In genomic region chr21:45461369-45461750, GRCh38 we compare ENCODE assay signal across 16 cellular contexts. TPM values are rescaled to one million over a fixed set of nuclear protein-coding genes. Genes with fewer than 3 reads are reported as not detected.
DNase-seq lines count a peak whose midpoint lies in the region; ATAC-seq and TF ChIP-seq lines count a peak whose summit lies in the region.
"Had no signal": no experiment of that assay in that cellular context is flagged by ENCODE, and none has a peak within 500 bp of the region (broad histone marks: within the 10 kb centered on the region; RNA-seq: fewer than 3 reads in every experiment).

No MANE protein-coding gene starts in this region.

- CTCF ChIA-PET in AG04450 (lab: Charles Lee) (no interaction called here), PC-3 (lab: Charles Lee) (no interaction called here)

- WGBS in sigmoid colon, 2 donors, result 91 to 92% methylated on average over 5 of the region's 5 CpGs

- ATAC-seq in PC-3 (no peak), GM23338 (no peak)

- no peak overlapping the region for H3K4me2 ChIP-seq in PC-3 (ENCODE audit: low read length)
- no peak overlapping the region for H3K4me2 ChIP-seq in GM23338
- H3K4me2 ChIP-seq: A549 had no signal

- H3K27ac ChIP-seq in AG04450 (ENCODE audit: low read depth, low read length) (peak overlapping the region; percentile 91), sigmoid colon (peak overlapping the region in 1 of 4 donors; percentile 59), PC-3 (ENCODE audit: low read length) (no peak overlapping the region), GM23338 (ENCODE audit: low read depth) (no peak overlapping the region)
- H3K27ac ChIP-seq: RWPE1 had no signal

- no peak for TF ChIP-seq EP300 in sigmoid colon (IDR thresholded peaks at IDR 0.05)

- H3K27ac Mint-ChIP-seq in chondrocyte (ENCODE audit: unreplicated experiment) (no peak overlapping the region), GM23338 (no peak overlapping the region)
- H3K27ac Mint-ChIP-seq: CD4-positive, CD25-positive, alpha-beta regulatory T cell had no signal

- TF ChIP-seq CTCF in AG04450 (IDR thresholded peaks at IDR 0.05; ENCODE audit: low read depth, low read length), result no peak
- no peak for TF ChIP-seq CTCF in chondrocyte (IDR thresholded peaks at IDR 0.05)
- no peak for TF ChIP-seq CTCF in sigmoid colon (IDR thresholded peaks at IDR 0.05)
- no peak for TF ChIP-seq CTCF in PC-3 (conservative IDR thresholded peaks at IDR 0.05; ENCODE audit: low read depth, low read length)
- no peak for TF ChIP-seq CTCF in GM23338 (conservative IDR thresholded peaks at IDR 0.05; ENCODE audit: low read depth in 2 of 2)

- no peaks in the 10 kb centered on the region for H3K9me2 ChIP-seq in PC-3 (replicated peaks; ENCODE audit: low read length)
- no peaks in the 10 kb centered on the region for H3K9me2 ChIP-seq in GM23338 (ENCODE audit: insufficient read depth)

- H3K36me3 Mint-ChIP-seq in chondrocyte (ENCODE audit: low read depth) (peaks cover 20% of the 10 kb centered on the region), GM23338 (ENCODE audit: low read depth) (peaks cover 48% of the 10 kb centered on the region)
- H3K36me3 Mint-ChIP-seq: CD4-positive, CD25-positive, alpha-beta regulatory T cell had no signal

- H2AFZ ChIP-seq in PC-3 (ENCODE audit: low read length) (no peak overlapping the region), GM23338 (no peak overlapping the region)

- H3K27me3 Mint-ChIP-seq in chondrocyte (ENCODE audit: low read depth), result no peaks in the 10 kb centered on the region
- peaks cover 16% of the 10 kb centered on the region for H3K27me3 Mint-ChIP-seq in GM23338 (ENCODE audit: insufficient read depth, low read depth, poor library complexity)

- DNase-seq in AG04450 (ENCODE audit: low read depth, low spot score), result no peak
- DNase-seq in EL, result peak; percentile 23
- peak; percentile 66 for DNase-seq in chondrocyte (ENCODE audit: low spot score)
- DNase-seq in sigmoid colon, result peak; percentile 53
- no peak for DNase-seq in PC-3
- no peak for DNase-seq in GM23338 (ENCODE audit: low spot score)
- DNase-seq in SKM-1 treated with dmso at 0.1 percent for 144 hours (lab: John Stamatoyannopoulos, UW; ENCODE audit: unreplicated experiment), result no peak
- DNase-seq: Calu3; CD4-positive, CD25-positive, alpha-beta regulatory T cell; DMS53; NCI-H1105 treated with DMSO at 0.1 percent for 48 hours; NCI-H187; NCI-H526 treated with DMSO at 0.1 percent for 48 hours had no signal

- H3K4me3 ChIP-seq in AG04450 (ENCODE audit: low read depth, low read length) (no peak overlapping the region), sigmoid colon (no peak overlapping the region), PC-3 (ENCODE audit: low read length) (no peak overlapping the region), GM23338 (no peak overlapping the region)
- H3K4me3 ChIP-seq: A549, SJSA1 had no signal

- H3K79me2 ChIP-seq in PC-3 (ENCODE audit: low read length) (no peaks in the 10 kb centered on the region), GM23338 (replicated peaks; ENCODE audit: insufficient read depth) (peaks cover 73% of the 10 kb centered on the region)

- H3K4me1 Mint-ChIP-seq in chondrocyte (ENCODE audit: low read depth) (peaks cover 17% of the 10 kb centered on the region), GM23338 (peaks cover 10% of the 10 kb centered on the region; the same call in 1 of the 3 replicates)

- H3K4me1 ChIP-seq in sigmoid colon, result peaks cover 0 to 49% (median 41%) of the 10 kb centered on the region in 4 donors
- H3K4me1 ChIP-seq in PC-3 (ENCODE audit: insufficient read depth, low read length), result peaks cover 12% of the 10 kb centered on the region
- H3K4me1 ChIP-seq in GM23338 (ENCODE audit: insufficient read depth), result peaks cover 7% of the 10 kb centered on the region; the same call in 1 of the 2 replicates

- peaks cover 16% of the 10 kb centered on the region for H3K9me3 Mint-ChIP-seq in chondrocyte (ENCODE audit: low read depth)
- H3K9me3 Mint-ChIP-seq in GM23338, result peaks cover 8% of the 10 kb centered on the region

- H4K20me1 ChIP-seq in PC-3 (ENCODE audit: low read length) (no peaks in the 10 kb centered on the region), GM23338 (replicated peaks; ENCODE audit: insufficient read depth) (peaks cover 8% of the 10 kb centered on the region)

- H3K4me3 Mint-ChIP-seq in chondrocyte (ENCODE audit: unreplicated experiment) (no peak overlapping the region), GM23338 (no peak overlapping the region)
- H3K4me3 Mint-ChIP-seq: CD4-positive, CD25-positive, alpha-beta regulatory T cell had no signal

- TF ChIP-seq POLR2A in sigmoid colon (IDR thresholded peaks at IDR 0.05), result no peak

- intact Hi-C loops in sigmoid colon (cut with DNase I) (no loop called here), PC-3 (cut with micrococcal nuclease) (no loop called here)

- H3K27me3 ChIP-seq in AG04450 (ENCODE audit: control insufficient read depth, insufficient read depth, low read length), result no peaks in the 10 kb centered on the region
- no peaks in the 10 kb centered on the region for H3K27me3 ChIP-seq in sigmoid colon
- no peaks in the 10 kb centered on the region for H3K27me3 ChIP-seq in PC-3 (ENCODE audit: low read length)
- no peaks in the 10 kb centered on the region for H3K27me3 ChIP-seq in GM23338 (ENCODE audit: insufficient read depth)
- H3K27me3 ChIP-seq: SJSA1 had no signal

- H3K9me3 ChIP-seq in AG04450 (ENCODE audit: control insufficient read depth, insufficient read depth, low read length) (peaks cover 13% of the 10 kb centered on the region), sigmoid colon (peaks cover 0 to 3% (median 0%) of the 10 kb centered on the region in 4 donors), PC-3 (ENCODE audit: low read length) (no peaks in the 10 kb centered on the region)

- POLR2A ChIA-PET in AG04450 (lab: Yijun Ruan, JAX), result interaction anchor here (1.5 to 2.5 kb wide), 2 partner anchors 9 to 11 kb away, joined by 4 to 13 read pairs; no protein-coding TSS in a partner anchor
- POLR2A ChIA-PET in PC-3 (lab: Charles Lee; ENCODE audit: unreplicated experiment), result no interaction called here

- H3K36me3 ChIP-seq in sigmoid colon (no peaks in the 10 kb centered on the region), PC-3 (ENCODE audit: low read depth, low read length) (0 out of 2 replicates have a peak, but pooled peaks cover 5% of the 10 kb centered on the region), GM23338 (ENCODE audit: insufficient read depth) (no peaks in the 10 kb centered on the region; the same call in 1 of the 2 replicates)

- H3K9ac ChIP-seq in PC-3 (ENCODE audit: low read length), result no peak overlapping the region

- no TSS peak for BruUV-seq in PC-3 (replicated peaks; lab: Mats Ljungman, UMichigan)

- H3F3A ChIP-seq in PC-3 (ENCODE audit: low read length, unreplicated experiment) (no peaks in the 10 kb centered on the region), GM23338 (replicated peaks; ENCODE audit: low read depth) (no peaks in the 10 kb centered on the region)

TF ChIP-seq in GM23338, 12 proteins besides CTCF, POLR2A, EP300 and RAD21 (continues in another document):
- TF ChIP-seq CREB1 (CRISPR knock-in tag; IDR thresholded peaks at IDR 0.05; ENCODE audit: low read depth), result no peak

RNA-seq across cellular contexts. Expression of gene COL18A1, which starts 56.4 kb away (rescaled TPM):
- polyA plus RNA-seq in AG04450 (2011; rRNA removed) (25.3 and 37.0 TPM in 2 replicates), sigmoid colon (10 to 100 TPM in 1 of 3 donors, 1 to 10 TPM in 2; 4.4 to 34.8 (median 5.4) TPM), GM23338 (2016; fragmentation: Nextera tagmentation; extraction: Ambion mirVana) (38.4 and 45.1 TPM in 2 replicates)
- 7.7 and 9.1 TPM in 2 replicates for polyA minus RNA-seq in AG04450 (2011; rRNA and poly(A)+ RNA removed)
- total RNA-seq in chondrocyte (322 to 628 TPM (median 616 TPM) in 3 replicates), sigmoid colon (100 to 1,000 TPM in 3 of 4 donors, 10 to 100 TPM in 1; 39.7 to 197 (median 103) TPM), PC-3 (2014; rRNA removed) (77.0 and 85.5 TPM in 2 replicates)
- 287 and 430 TPM in 2 replicates for total RNA-seq in GM23338 (2014; rRNA removed; shearing (Covaris generic))

Comparison
In these comparisons a context has a peak if more than half of its experiments do, and no peak if none do; other contexts are left out.
1. DNase-seq: peak in EL (single experiment), chondrocyte (single experiment) and sigmoid colon (single experiment); none in AG04450 (single experiment), PC-3 (single experiment), GM23338 (single experiment) and SKM-1 treated with dmso at 0.1 percent for 144 hours (single experiment).